In genomic region chr6:31702819-31703716, GRCh38 we compare ENCODE assay signal across 1 cellular context.
A peak's percentile ranks its signal among the peaks of the same experiment; 100 is the strongest.
TF ChIP-seq lines count a peak whose summit lies in the region.

Gene ABHD16A (minus strand): TSS chr6:31703324. CDS start chr6:31703281, 43 bp downstream.

TF ChIP-seq in K562, 482 proteins besides CTCF, POLR2A, EP300 and RAD21 (continued from another document and continues in another):
- TF ChIP-seq CUX1 (CRISPR knock-in tag; IDR thresholded peaks at IDR 0.05), result peak; percentile 99
- TF ChIP-seq NFXL1 (CRISPR knock-in tag; IDR thresholded peaks at IDR 0.05), result no peak
- no peak for TF ChIP-seq COPS2 (conservative IDR thresholded peaks at IDR 0.05)
- 0 out of 2 replicates have a peak, but pooled peaks have one; percentile 25 for TF ChIP-seq ZNF830 (CRISPR knock-in tag; IDR thresholded peaks at IDR 0.05)
- TF ChIP-seq ZNF668 (CRISPR knock-in tag; IDR thresholded peaks at IDR 0.05), result peak; percentile 69; the same call in 1 of the 2 replicates
- TF ChIP-seq NONO (IDR thresholded peaks at IDR 0.05; ENCODE audit: low read depth in 2 of 2, low read length in 1 of 2), result peak in 1 of 2 experiments; percentile 98; a peak in 2 of 4 replicates
- 0 out of 2 replicates have a peak, but pooled peaks have one; percentile 16 for TF ChIP-seq ZBTB26 (CRISPR knock-in tag; IDR thresholded peaks at IDR 0.05)
- no peak for TF ChIP-seq THRAP3 (IDR thresholded peaks at IDR 0.05; ENCODE audit: borderline replicate concordance)
- TF ChIP-seq ETV6 (IDR thresholded peaks at IDR 0.05; ENCODE audit: borderline replicate concordance in 1 of 2, low read depth in 2 of 2, low read length in 1 of 2), result peak in 1 of 2 experiments; percentile 67; a peak in 1 of 4 replicates
- no peak for TF ChIP-seq ETV6 (CRISPR knock-in tag; IDR thresholded peaks at IDR 0.05; ENCODE audit: borderline replicate concordance)
- no peak for TF ChIP-seq ZNF780A (CRISPR knock-in tag; IDR thresholded peaks at IDR 0.05)
- TF ChIP-seq MYNN (IDR thresholded peaks at IDR 0.05), result 0 out of 2 replicates have a peak, but pooled peaks have one; percentile 79
- no peak for TF ChIP-seq MYNN (CRISPR knock-in tag; IDR thresholded peaks at IDR 0.05)
- peak; percentile 90 for TF ChIP-seq RBM39 (optimal IDR thresholded peaks at IDR 0.05; ENCODE audit: low read depth, low read length)
- peak; percentile 98 for TF ChIP-seq PHF8 (IDR thresholded peaks at IDR 0.05; ENCODE audit: borderline replicate concordance, low read length)
- TF ChIP-seq ZKSCAN1 (IDR thresholded peaks at IDR 0.05; ENCODE audit: low read depth, low read length), result 0 out of 2 replicates have a peak, but pooled peaks have one; percentile 59
- TF ChIP-seq HBP1 (CRISPR knock-in tag; IDR thresholded peaks at IDR 0.05), result no peak; the same call in 1 of the 2 replicates
- TF ChIP-seq STAT5A (IDR thresholded peaks at IDR 0.05; ENCODE audit: borderline replicate concordance, low read length), result peak; percentile 23; the same call in 1 of the 2 replicates
- TF ChIP-seq TFAP4 (CRISPR knock-in tag; IDR thresholded peaks at IDR 0.05; ENCODE audit: borderline replicate concordance), result peak; percentile 85
- TF ChIP-seq ZNF584 (CRISPR knock-in tag; IDR thresholded peaks at IDR 0.05; ENCODE audit: low read depth), result no peak
- no peak for TF ChIP-seq FOS (IDR thresholded peaks at IDR 0.05; ENCODE audit: extremely low read depth, insufficient read length)
- peak; percentile 78 for TF ChIP-seq ZNF175 (CRISPR knock-in tag; IDR thresholded peaks at IDR 0.05; ENCODE audit: low read depth)
- TF ChIP-seq RAD51 (IDR thresholded peaks at IDR 0.05; ENCODE audit: borderline replicate concordance, low read depth), result no peak; the same call in 1 of the 2 replicates
- no peak; the same call in 1 of the 2 replicates for TF ChIP-seq MTA2 (IDR thresholded peaks at IDR 0.05; ENCODE audit: low read depth)
- TF ChIP-seq SMARCC2 (IDR thresholded peaks at IDR 0.05; ENCODE audit: low read depth), result peak; percentile 82
- TF ChIP-seq ZNF76 (CRISPR knock-in tag; IDR thresholded peaks at IDR 0.05; ENCODE audit: borderline replicate concordance), result peak; percentile 65; the same call in 1 of the 2 replicates
- TF ChIP-seq ZNF121 (CRISPR knock-in tag; conservative IDR thresholded peaks at IDR 0.05), result no peak
- no peak for TF ChIP-seq NCOA6 (IDR thresholded peaks at IDR 0.05)
- TF ChIP-seq NCOA4 (IDR thresholded peaks at IDR 0.05; ENCODE audit: partially characterized antibody), result peak; percentile 47
- TF ChIP-seq SRSF9 (IDR thresholded peaks at IDR 0.05; ENCODE audit: borderline replicate concordance, low read depth, low read length), result no peak
- TF ChIP-seq ZNF75A (CRISPR knock-in tag; IDR thresholded peaks at IDR 0.05), result peak; percentile 72
- TF ChIP-seq BRF1 (IDR thresholded peaks at IDR 0.05; ENCODE audit: borderline replicate concordance, extremely low read depth, insufficient read length), result no peak
- TF ChIP-seq MAFF (IDR thresholded peaks at IDR 0.05; ENCODE audit: low read length), result peak; percentile 61
- peak; percentile 39; the same call in 1 of the 2 replicates for TF ChIP-seq DMBX1 (CRISPR knock-in tag; IDR thresholded peaks at IDR 0.05; ENCODE audit: borderline replicate concordance)
- no peak for TF ChIP-seq DDX20 (tag; IDR thresholded peaks at IDR 0.05; ENCODE audit: low read depth)
- peak; percentile 27; the same call in 1 of the 2 replicates for TF ChIP-seq SNIP1 (IDR thresholded peaks at IDR 0.05; ENCODE audit: low read depth)
- peak; percentile 66; the same call in 1 of the 2 replicates for TF ChIP-seq SIN3B (IDR thresholded peaks at IDR 0.05; ENCODE audit: low read depth)
- TF ChIP-seq AFF4 (CRISPR knock-in tag; IDR thresholded peaks at IDR 0.05), result peak; percentile 85
- TF ChIP-seq HNRNPLL (IDR thresholded peaks at IDR 0.05; ENCODE audit: low read depth, low read length, poor library complexity, severe bottlenecking), result peak; percentile 99
- peak; percentile 86 for TF ChIP-seq DPF2 (IDR thresholded peaks at IDR 0.05)
- 0 out of 2 replicates have a peak, but pooled peaks have one; percentile 33 for TF ChIP-seq PTBP1 (IDR thresholded peaks at IDR 0.05; ENCODE audit: low read depth, low read length)
- TF ChIP-seq BDP1 (IDR thresholded peaks at IDR 0.05; ENCODE audit: insufficient read depth, insufficient read length), result no peak
- TF ChIP-seq SMARCA5 (IDR thresholded peaks at IDR 0.05), result 0 out of 2 replicates have a peak, but pooled peaks have one; percentile 16
- no peak; the same call in 1 of the 2 replicates for TF ChIP-seq HES1 (IDR thresholded peaks at IDR 0.05; ENCODE audit: low read depth)
- peak; percentile 70 for TF ChIP-seq GMEB1 (CRISPR knock-in tag; IDR thresholded peaks at IDR 0.05)
- TF ChIP-seq CBX5 (IDR thresholded peaks at IDR 0.05; ENCODE audit: borderline replicate concordance, low read depth), result no peak
- TF ChIP-seq CHD1 (IDR thresholded peaks at IDR 0.05; ENCODE audit: low read length), result peak; percentile 99
- no peak for TF ChIP-seq ZNF224 (CRISPR knock-in tag; IDR thresholded peaks at IDR 0.05)
- TF ChIP-seq ZNF143 (CRISPR knock-in tag; IDR thresholded peaks at IDR 0.05), result no peak
- no peak for TF ChIP-seq XRCC4 (IDR thresholded peaks at IDR 0.05; ENCODE audit: extremely low read depth, insufficient read depth, insufficient read length)
- TF ChIP-seq CBX8 (IDR thresholded peaks at IDR 0.05; ENCODE audit: borderline replicate concordance, extremely low read depth, low read depth, low read length, poor library complexity, severe bottlenecking), result no peak
- peak; percentile 48; the same call in 1 of the 2 replicates for TF ChIP-seq ZNF384 (IDR thresholded peaks at IDR 0.05; ENCODE audit: low read depth, low read length)
- 0 out of 2 replicates have a peak, but pooled peaks have one; percentile 76 for TF ChIP-seq ZNF589 (CRISPR knock-in tag; IDR thresholded peaks at IDR 0.05; ENCODE audit: low read depth)
- TF ChIP-seq MTA3 (IDR thresholded peaks at IDR 0.05; ENCODE audit: borderline replicate concordance), result peak; percentile 100
